ENCODE assay signal across 22 cellular contexts in genomic region chr12:3933074-3933818, GRCh38.
DNase-seq lines count a peak whose midpoint lies in the region; ATAC-seq lines count a peak whose summit lies in the region.
"Had no signal": no experiment of that assay in that cellular context is flagged by ENCODE, and none has a peak within 500 bp of the region (broad histone marks: within the 10 kb centered on the region; RNA-seq: fewer than 3 reads in every experiment).

No MANE protein-coding gene starts in this region.

- peaks cover 31% of the 10 kb centered on the region for H3K27me3 Mint-ChIP-seq in activated naive CD4-positive, alpha-beta T cell treated with anti-CD3 and anti-CD28 coated beads, Interleukin-2, amount 10 ng/mL, durations not matched to agents 7 days and 5 days
- no peaks in the 10 kb centered on the region for H3K27me3 Mint-ChIP-seq in T-cell
- peaks cover 2% of the 10 kb centered on the region for H3K27me3 Mint-ChIP-seq in activated naive CD8-positive, alpha-beta T cell treated with anti-CD3 and anti-CD28 coated beads, Interleukin-2, amount 50 U/mL, for 24 hours
- peaks cover 19% of the 10 kb centered on the region for H3K27me3 Mint-ChIP-seq in stimulated activated naive CD8-positive, alpha-beta T cell treated with anti-CD3 and anti-CD28 coated beads, Interleukin-15, amount 100 ng/mL, for 72 hours

- H3K4me3 Mint-ChIP-seq in activated naive CD4-positive, alpha-beta T cell treated with anti-CD3 and anti-CD28 coated beads, Interleukin-2, amount 10 ng/mL, durations not matched to agents 7 days and 5 days: peak overlapping the region; percentile 69
- peak overlapping the region; percentile 67 to 77 (median 73) for H3K4me3 Mint-ChIP-seq in T-cell
- no peak overlapping the region for H3K4me3 Mint-ChIP-seq in activated naive CD8-positive, alpha-beta T cell treated with anti-CD3 and anti-CD28 coated beads, Interleukin-2, amount 50 U/mL, for 24 hours
- peak overlapping the region in 1 of 2 donors; percentile 4 for H3K4me3 Mint-ChIP-seq in stimulated activated naive CD8-positive, alpha-beta T cell treated with anti-CD3 and anti-CD28 coated beads, Interleukin-15, amount 100 ng/mL, for 72 hours

- no peaks in the 10 kb centered on the region for H3K36me3 Mint-ChIP-seq in activated naive CD4-positive, alpha-beta T cell treated with anti-CD3 and anti-CD28 coated beads, Interleukin-2, amount 10 ng/mL, durations not matched to agents 7 days and 5 days
- no peaks in the 10 kb centered on the region for H3K36me3 Mint-ChIP-seq in T-cell
- H3K36me3 Mint-ChIP-seq in activated naive CD8-positive, alpha-beta T cell treated with anti-CD3 and anti-CD28 coated beads, Interleukin-2, amount 50 U/mL, for 24 hours (ENCODE audit: low read depth): no peaks in the 10 kb centered on the region
- H3K36me3 Mint-ChIP-seq: CD14-positive monocyte had no signal

- peaks cover 3% of the 10 kb centered on the region for H3K9me3 Mint-ChIP-seq in activated naive CD4-positive, alpha-beta T cell treated with anti-CD3 and anti-CD28 coated beads, Interleukin-2, amount 10 ng/mL, durations not matched to agents 7 days and 5 days
- no peaks in the 10 kb centered on the region for H3K9me3 Mint-ChIP-seq in T-cell
- H3K9me3 Mint-ChIP-seq in activated naive CD8-positive, alpha-beta T cell treated with anti-CD3 and anti-CD28 coated beads, Interleukin-2, amount 50 U/mL, for 24 hours: peaks cover 4% of the 10 kb centered on the region
- H3K9me3 Mint-ChIP-seq in stimulated activated naive CD8-positive, alpha-beta T cell treated with anti-CD3 and anti-CD28 coated beads, Interleukin-15, amount 100 ng/mL, for 72 hours: no peaks in the 10 kb centered on the region

- CTCF ChIA-PET in activated naive CD4-positive, alpha-beta T cell treated with anti-CD3 and anti-CD28 coated beads, Interleukin-2, amount 10 ng/mL, durations not matched to agents 7 days and 5 days (lab: Charles Lee): interaction anchor here (0.8 to 1.9 kb wide), 3 partner anchors 12 to 29 kb away, joined by 3 to 10 read pairs (median 4); no protein-coding TSS in a partner anchor
- CTCF ChIA-PET in T-cell (lab: Charles Lee): interaction anchor here in 1 of 2 donors (0.7 to 2.5 kb wide), 2 partner anchors 29 to 43 kb away, joined by 4 to 9 read pairs; no protein-coding TSS in a partner anchor

- ATAC-seq in T-cell (replicated peaks in 1 of 4) (peak; percentile 32 to 70 (median 53)), HG03354 (IDR thresholded peaks at IDR 0.05; ENCODE audit: poor library complexity, severe bottlenecking, unreplicated experiment) (no peak)
- ATAC-seq in activated naive CD8-positive, alpha-beta T cell treated with anti-CD3 and anti-CD28 coated beads, Interleukin-2, amount 50 U/mL, for 24 hours: peak; percentile 66
- peak; percentile 76 for ATAC-seq in stimulated activated naive CD8-positive, alpha-beta T cell treated with anti-CD3 and anti-CD28 coated beads, Interleukin-15, amount 100 ng/mL, for 72 hours

- peak; percentile 38 for DNase-seq in activated naive CD4-positive, alpha-beta T cell treated with anti-CD3 and anti-CD28 coated beads, Interleukin-2, amount 10 ng/mL, durations not matched to agents 7 days and 5 days
- no peak for DNase-seq in activated naive CD4-positive, alpha-beta T cell (lab: John Stamatoyannopoulos, UW)
- DNase-seq in T-cell: peak in 2 of 34 experiments; percentile 9 to 28
- no peak for DNase-seq in activated naive CD8-positive, alpha-beta T cell treated with anti-CD3 and anti-CD28 coated beads, Interleukin-2, amount 50 U/mL, for 24 hours
- DNase-seq in stimulated activated naive CD8-positive, alpha-beta T cell treated with anti-CD3 and anti-CD28 coated beads, Interleukin-15, amount 100 ng/mL, for 72 hours: no peak
- DNase-seq in activated CD4-positive, CD25-positive, alpha-beta regulatory T cell (lab: John Stamatoyannopoulos, UW): no peak
- DNase-seq: activated CD8-positive, alpha-beta memory T cell treated with anti-CD3 and anti-CD28 coated beads, Interleukin-2, amount 50 U/mL, for 4 hours; adrenal gland; brain microvascular endothelial cell; colonic mucosa; DMS 273 treated with DMSO at 0.1 percent for 48 hours; Kasumi-1; mammary epithelial cell; NCI-H1048; NCI-H187 treated with DMSO at 0.1 percent for 48 hours; NCI-H69; occipital lobe; stimulated activated CD4-positive, alpha-beta T cell treated with anti-CD3 and anti-CD28 coated beads, Interleukin-4, amount 100 ng/mL, for 4 hours; T-helper 9 cell; upper lobe of left lung had no signal

- H3K27ac Mint-ChIP-seq in activated naive CD4-positive, alpha-beta T cell treated with anti-CD3 and anti-CD28 coated beads, Interleukin-2, amount 10 ng/mL, durations not matched to agents 7 days and 5 days: peak overlapping the region; percentile 84
- H3K27ac Mint-ChIP-seq in T-cell: peak overlapping the region; percentile 91 to 92
- H3K27ac Mint-ChIP-seq in activated naive CD8-positive, alpha-beta T cell treated with anti-CD3 and anti-CD28 coated beads, Interleukin-2, amount 50 U/mL, for 24 hours: no peak overlapping the region
- no peak overlapping the region for H3K27ac Mint-ChIP-seq in stimulated activated naive CD8-positive, alpha-beta T cell treated with anti-CD3 and anti-CD28 coated beads, Interleukin-15, amount 100 ng/mL, for 72 hours

- POLR2A ChIA-PET in T-cell (lab: Charles Lee): interaction anchor here in 1 of 2 donors (0.5 to 0.6 kb wide), 2 partner anchors 52 to 195 kb away, joined by 3 read pairs; no protein-coding TSS in a partner anchor

- peaks cover 70% of the 10 kb centered on the region for H3K4me1 Mint-ChIP-seq in activated naive CD4-positive, alpha-beta T cell treated with anti-CD3 and anti-CD28 coated beads, Interleukin-2, amount 10 ng/mL, durations not matched to agents 7 days and 5 days
- peaks cover 75 to 76% (median 76%) of the 10 kb centered on the region in 3 donors for H3K4me1 Mint-ChIP-seq in T-cell
- H3K4me1 Mint-ChIP-seq in activated naive CD8-positive, alpha-beta T cell treated with anti-CD3 and anti-CD28 coated beads, Interleukin-2, amount 50 U/mL, for 24 hours: peaks cover 38% of the 10 kb centered on the region
- H3K4me1 Mint-ChIP-seq in stimulated activated naive CD8-positive, alpha-beta T cell treated with anti-CD3 and anti-CD28 coated beads, Interleukin-15, amount 100 ng/mL, for 72 hours: peaks cover 64% of the 10 kb centered on the region

Comparison
In these comparisons a context has a peak if more than half of its experiments do, and no peak if none do; other contexts are left out.
1. H3K27ac Mint-ChIP-seq: peak in activated naive CD4-positive, alpha-beta T cell treated with anti-CD3 and anti-CD28 coated beads, Interleukin-2, amount 10 ng/mL, durations not matched to agents 7 days and 5 days (single experiment) and T-cell (2 of 2); none in activated naive CD8-positive, alpha-beta T cell treated with anti-CD3 and anti-CD28 coated beads, Interleukin-2, amount 50 U/mL, for 24 hours (single experiment) and stimulated activated naive CD8-positive, alpha-beta T cell treated with anti-CD3 and anti-CD28 coated beads, Interleukin-15, amount 100 ng/mL, for 72 hours (0 of 2).